24 cellular contexts compared by ENCODE assay signal in genomic region chr21:41683815-41684214, GRCh38.
DNase-seq lines count a peak whose midpoint lies in the region; ATAC-seq, FAIRE-seq and TF ChIP-seq lines count a peak whose summit lies in the region.
"Had no signal": no experiment of that assay in that cellular context is flagged by ENCODE, and none has a peak within 500 bp of the region (broad histone marks: within the 10 kb centered on the region; RNA-seq: fewer than 3 reads in every experiment).

No MANE protein-coding gene starts in this region.

- no peaks in the 10 kb centered on the region for H3K36me3 Mint-ChIP-seq in activated naive CD8-positive, alpha-beta T cell treated with anti-CD3 and anti-CD28 coated beads for 36 hours
- H3K36me3 Mint-ChIP-seq: activated naive CD8-positive, alpha-beta T cell treated with anti-CD3 and anti-CD28 coated beads, Interleukin-2, amount 10 ng/mL, durations not matched to agents 7 days and 5 days; CD14-positive monocyte; stimulated activated naive B cell treated with anti-CD40 and anti-IgM and Interleukin-4, amounts not matched to agents 10 μg/mL and 1 μg/mL and 100 μg/mL, for 72 hours had no signal

- no peak for TF ChIP-seq RAD21 in A549 (conservative IDR thresholded peaks at IDR 0.05 in 1 of 2, IDR thresholded peaks at IDR 0.05 in 1 of 2)

- in situ Hi-C loops in Panc1 (cut with HindIII; ENCODE audit: low pct_unique_long_range_greater_than_20kb, low sequenced_read_pairs), result no loop called here

- peaks cover 12% of the 10 kb centered on the region for H3K27me3 Mint-ChIP-seq in activated naive CD8-positive, alpha-beta T cell treated with anti-CD3 and anti-CD28 coated beads for 36 hours

- CTCF ChIA-PET in A549 (lab: Yijun Ruan, JAX), result interaction anchor here (1.0 to 2.4 kb wide), 5 partner anchors 14 to 104 kb away, joined by 3 to 20 read pairs (median 4); no protein-coding TSS in a partner anchor
- CTCF ChIA-PET in Panc1 (lab: Charles Lee), result interaction anchor here (1.3 kb wide), 1 partner anchor 71 kb away, joined by 7 read pairs; no protein-coding TSS in a partner anchor

- H3K27me3 ChIP-seq in Panc1 (ENCODE audit: control insufficient read depth, insufficient read depth, low read length) (no peaks in the 10 kb centered on the region), prostate gland (replicated peaks; ENCODE audit: insufficient read depth) (no peaks in the 10 kb centered on the region)
- H3K27me3 ChIP-seq: cardiac muscle cell had no signal

- no peaks in the 10 kb centered on the region for H3K4me1 Mint-ChIP-seq in activated naive CD8-positive, alpha-beta T cell treated with anti-CD3 and anti-CD28 coated beads for 36 hours
- H3K4me1 Mint-ChIP-seq: activated naive CD8-positive, alpha-beta T cell treated with anti-CD3 and anti-CD28 coated beads, Interleukin-2, amount 10 ng/mL, durations not matched to agents 7 days and 5 days; stimulated activated naive B cell treated with anti-CD40 and anti-IgM and Interleukin-4, amounts not matched to agents 10 μg/mL and 1 μg/mL and 100 μg/mL, for 72 hours had no signal

- H3K27ac ChIP-seq in A549 (peak overlapping the region; percentile 98), Panc1 (ENCODE audit: low read length) (peak overlapping the region; percentile 97), epithelial cell of prostate (peak overlapping the region; percentile 99), prostate gland (peak overlapping the region; percentile 76 to 97)
- H3K27ac ChIP-seq: cardiac muscle cell, HL-60, transverse colon had no signal

- no peak overlapping the region for H3K4me3 Mint-ChIP-seq in activated naive CD8-positive, alpha-beta T cell treated with anti-CD3 and anti-CD28 coated beads for 36 hours
- H3K4me3 Mint-ChIP-seq: activated naive CD8-positive, alpha-beta T cell treated with anti-CD3 and anti-CD28 coated beads, Interleukin-2, amount 10 ng/mL, durations not matched to agents 7 days and 5 days; activated T-helper 1 cell treated with anti-CD3 and anti-CD28 coated beads, Interleukin-12 subunit alpha, Interleukin-12 subunit beta, Interleukin-2, Interleukin-4 antibody, amounts not matched to agents 30 ng/mL and 10 ng/mL and 1 ng/mL, durations not matched to agents 14 hours and 24 hours and 36 hours; CD14-positive monocyte; stimulated activated naive B cell treated with anti-CD40 and anti-IgM and Interleukin-4, amounts not matched to agents 10 μg/mL and 1 μg/mL and 100 μg/mL, for 72 hours had no signal

- FAIRE-seq in A549 (lab: Jason Lieb, UNC), result no peak
- FAIRE-seq: GM12878, RCC 7860 had no signal

- peak overlapping the region; percentile 68 for H3K4me2 ChIP-seq in A549

- intact Hi-C loops in Panc1 (cut with micrococcal nuclease; ENCODE audit: unreplicated experiment), result no loop called here
- intact Hi-C loops in prostate gland (cut with DNase I), result no loop called here

- POLR2A ChIA-PET in A549 (lab: Yijun Ruan, JAX) (no interaction called here), Panc1 (lab: Charles Lee) (no interaction called here)

- peaks cover 74% of the 10 kb centered on the region for H3K4me1 ChIP-seq in A549
- H3K4me1 ChIP-seq in Panc1 (ENCODE audit: control insufficient read depth, insufficient read depth, low read length), result peaks cover 65% of the 10 kb centered on the region
- H3K4me1 ChIP-seq in prostate gland (replicated peaks), result peaks cover 34% of the 10 kb centered on the region

- no peak for TF ChIP-seq EP300 in A549 (IDR thresholded peaks at IDR 0.05)

- TF ChIP-seq POLR2A in A549 (IDR thresholded peaks at IDR 0.05; ENCODE audit: low read length), result no peak
- TF ChIP-seq POLR2A in prostate gland (IDR thresholded peaks at IDR 0.05), result no peak

- H3K27ac Mint-ChIP-seq in activated naive CD8-positive, alpha-beta T cell treated with anti-CD3 and anti-CD28 coated beads for 36 hours, result no peak overlapping the region
- H3K27ac Mint-ChIP-seq: activated naive CD8-positive, alpha-beta T cell treated with anti-CD3 and anti-CD28 coated beads, Interleukin-2, amount 10 ng/mL, durations not matched to agents 7 days and 5 days; activated T-helper 1 cell treated with anti-CD3 and anti-CD28 coated beads, Interleukin-12 subunit alpha, Interleukin-12 subunit beta, Interleukin-2, Interleukin-4 antibody, amounts not matched to agents 30 ng/mL and 10 ng/mL and 1 ng/mL, durations not matched to agents 14 hours and 24 hours and 36 hours; CD14-positive monocyte; stimulated activated naive B cell treated with anti-CD40 and anti-IgM and Interleukin-4, amounts not matched to agents 10 μg/mL and 1 μg/mL and 100 μg/mL, for 72 hours had no signal

- H3K9me3 Mint-ChIP-seq in activated naive CD8-positive, alpha-beta T cell treated with anti-CD3 and anti-CD28 coated beads for 36 hours, result no peaks in the 10 kb centered on the region
- H3K9me3 Mint-ChIP-seq: activated naive CD8-positive, alpha-beta T cell treated with anti-CD3 and anti-CD28 coated beads, Interleukin-2, amount 10 ng/mL, durations not matched to agents 7 days and 5 days; activated T-helper 1 cell treated with anti-CD3 and anti-CD28 coated beads, Interleukin-12 subunit alpha, Interleukin-12 subunit beta, Interleukin-2, Interleukin-4 antibody, amounts not matched to agents 30 ng/mL and 10 ng/mL and 1 ng/mL, durations not matched to agents 14 hours and 24 hours and 36 hours; stimulated activated naive B cell treated with anti-CD40 and anti-IgM and Interleukin-4, amounts not matched to agents 10 μg/mL and 1 μg/mL and 100 μg/mL, for 72 hours had no signal

- no peaks in the 10 kb centered on the region for H3K36me3 ChIP-seq in Panc1 (ENCODE audit: control insufficient read depth, insufficient read depth, low read length)
- H3K36me3 ChIP-seq in prostate gland, result no peaks in the 10 kb centered on the region
- H3K36me3 ChIP-seq: cardiac muscle cell, left lung, transverse colon had no signal

- no peak for DNase-seq in A549 (ENCODE audit: low read depth in 1 of 2, low spot score in 1 of 2)
- no peak for DNase-seq in Panc1 (ENCODE audit: low read depth, low spot score)
- no peak for DNase-seq in epithelial cell of prostate (ENCODE audit: low read depth, low spot score)
- DNase-seq in prostate gland (ENCODE audit: low spot score), result no peak
- DNase-seq in SHP77 (lab: John Stamatoyannopoulos, UW), result no peak
- DNase-seq in epidermal melanocyte (ENCODE audit: insufficient read length, low spot score), result no peak
- DNase-seq in activated naive CD8-positive, alpha-beta T cell treated with anti-CD3 and anti-CD28 coated beads for 36 hours, result no peak
- DNase-seq: activated CD4-positive, alpha-beta T cell treated with anti-CD3 and anti-CD28 coated beads for 1 hour; activated naive CD8-positive, alpha-beta T cell treated with anti-CD3 and anti-CD28 coated beads, Interleukin-2, amount 10 ng/mL, durations not matched to agents 7 days and 5 days; GDM1; left lung; NCI-H146; NCI-H2227 treated with DMSO at 0.1 percent for 48 hours; NCI-H82; stimulated activated naive B cell treated with anti-CD40 and anti-IgM and Interleukin-4, amounts not matched to agents 10 μg/mL and 1 μg/mL and 100 μg/mL, for 72 hours had no signal

- no TSS peak for BruUV-seq in Panc1 (replicated peaks; lab: Mats Ljungman, UMichigan)

- ATAC-seq in A549 (no peak), Panc1 (no peak), GM21619 (IDR thresholded peaks at IDR 0.05; ENCODE audit: unreplicated experiment) (no peak)
- ATAC-seq: GM12878; stimulated activated naive B cell treated with anti-CD40 and anti-IgM and Interleukin-4, amounts not matched to agents 10 μg/mL and 1 μg/mL and 100 μg/mL, for 72 hours had no signal

- H3K9me3 ChIP-seq in A549 (no peaks in the 10 kb centered on the region), Panc1 (ENCODE audit: control insufficient read depth, insufficient read depth, low read depth, low read length) (no peaks in the 10 kb centered on the region), prostate gland (no peaks in the 10 kb centered on the region)
- H3K9me3 ChIP-seq: left lung, mucosa of descending colon, transverse colon had no signal

- 80% methylated on average over 5 of the region's 10 CpGs for WGBS in A549 (ENCODE audit: missing lambda C conversion rate)
- 80% methylated on average over 10 of the region's 10 CpGs for WGBS in prostate gland

- no peak overlapping the region for H3K4me3 ChIP-seq in A549
- H3K4me3 ChIP-seq in Panc1 (ENCODE audit: low read depth in 2 of 2, low read length in 2 of 2), result no peak overlapping the region
- H3K4me3 ChIP-seq in prostate gland, result no peak overlapping the region
- H3K4me3 ChIP-seq: cardiac muscle cell, GM12878, left lung, mucosa of descending colon, transverse colon had no signal

- TF ChIP-seq CTCF in A549 (IDR thresholded peaks at IDR 0.05), result no peak
- TF ChIP-seq CTCF in Panc1 (IDR thresholded peaks at IDR 0.05), result no peak
- no peak for TF ChIP-seq CTCF in prostate gland (IDR thresholded peaks at IDR 0.05)

TF ChIP-seq in A549, 52 proteins besides CTCF, POLR2A, EP300 and RAD21:
- TF ChIP-seq HOXB5 (CRISPR knock-in tag; IDR thresholded peaks at IDR 0.05) (no peak), ZSCAN20 (CRISPR knock-in tag; IDR thresholded peaks at IDR 0.05) (no peak), POLR2AphosphoS2 (conservative IDR thresholded peaks at IDR 0.05; ENCODE audit: low read length) (no peak), MAFK (IDR thresholded peaks at IDR 0.05; ENCODE audit: partially characterized antibody) (no peak), SMC3 (IDR thresholded peaks at IDR 0.05) (no peak), CEBPB (IDR thresholded peaks at IDR 0.05) (no peak), CHD2 (IDR thresholded peaks at IDR 0.05; ENCODE audit: low read length, partially characterized antibody) (no peak), RFX5 (IDR thresholded peaks at IDR 0.05) (no peak), FOSB (CRISPR knock-in tag; IDR thresholded peaks at IDR 0.05) (no peak), PBX3 (IDR thresholded peaks at IDR 0.05) (no peak), NFE2L2 (conservative IDR thresholded peaks at IDR 0.05; ENCODE audit: low read length) (no peak)
